11 cellular contexts compared by ENCODE assay signal in the genomic region with DNA sequence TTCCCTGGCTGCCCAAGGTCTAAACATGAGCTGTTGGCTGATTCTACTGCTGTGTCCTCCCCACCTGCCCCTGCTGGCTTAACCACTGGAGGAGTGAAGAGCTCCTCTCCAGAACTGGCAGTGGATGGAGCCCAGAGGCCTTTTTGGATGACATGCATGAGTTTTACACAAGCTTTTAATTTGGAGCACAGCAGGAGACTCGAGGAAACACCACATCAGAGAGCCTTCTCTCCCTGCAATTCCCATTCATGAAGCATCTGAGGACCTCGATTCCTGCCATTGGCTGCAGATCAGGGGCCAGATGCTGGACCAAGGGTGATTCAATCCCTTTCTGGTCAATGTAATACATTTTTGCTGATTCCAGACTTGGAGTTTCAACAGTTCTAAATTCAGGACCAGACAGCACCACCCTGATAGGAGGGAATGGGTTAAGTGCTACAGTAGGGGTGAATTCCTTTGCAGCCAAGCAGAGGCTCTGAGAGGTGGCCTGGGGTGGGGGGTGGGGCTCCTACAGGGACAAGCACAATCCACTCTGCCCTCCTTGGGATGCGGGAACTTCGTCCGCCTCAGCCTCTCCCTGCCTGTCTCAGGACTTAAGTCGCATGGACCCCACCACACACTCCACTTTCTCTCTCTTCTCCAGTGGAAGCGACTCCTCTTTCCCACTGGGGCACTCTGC. TPM values are rescaled to one million over a fixed set of nuclear protein-coding genes. Genes with fewer than 3 reads are reported as not detected.
DNase-seq lines count a peak whose midpoint lies in the region; ATAC-seq and TF ChIP-seq lines count a peak whose summit lies in the region.
"Had no signal": no experiment of that assay in that cellular context is flagged by ENCODE, and none has a peak within 500 bp of the region (broad histone marks: within the 10 kb centered on the region; RNA-seq: fewer than 3 reads in every experiment).

No MANE protein-coding gene starts in this region.

- H3K4me3 ChIP-seq in SJSA1 (peak overlapping the region; percentile 22; the same call in 1 of the 2 replicates), fibroblast of pulmonary artery (replicated peaks; ENCODE audit: low read depth, low read length) (no peak overlapping the region), gastrocnemius medialis (no peak overlapping the region)

- intact Hi-C loops in gastrocnemius medialis (cut with DNase I; ENCODE audit: low total_unique reads), result no loop called here

- H3K9me3 ChIP-seq in SJSA1 (replicated peaks) (no peaks in the 10 kb centered on the region), gastrocnemius medialis (no peaks in the 10 kb centered on the region)

- TF ChIP-seq CTCF in fibroblast of pulmonary artery (IDR thresholded peaks at IDR 0.05; ENCODE audit: low read length, missing control alignments) (no peak), gastrocnemius medialis (IDR thresholded peaks at IDR 0.05 in 4 of 5, conservative IDR thresholded peaks at IDR 0.05 in 1 of 5) (no peak)

- peaks cover 34% of the 10 kb centered on the region for H3K4me1 ChIP-seq in SJSA1 (replicated peaks)
- peaks cover 0 to 11% of the 10 kb centered on the region in 2 donors for H3K4me1 ChIP-seq in gastrocnemius medialis

- H3K27me3 ChIP-seq in SJSA1 (replicated peaks) (no peaks in the 10 kb centered on the region), gastrocnemius medialis (peaks cover 0 to 8% (median 0%) of the 10 kb centered on the region in 3 donors)

- peak overlapping the region; percentile 93 for H3K27ac ChIP-seq in SJSA1
- H3K27ac ChIP-seq in gastrocnemius medialis, result peak overlapping the region in 3 of 4 donors; percentile 31 to 72 (median 45)
- H3K27ac ChIP-seq: WERI-Rb-1 had no signal

- in situ Hi-C loops in gastrocnemius medialis (cut with MboI; ENCODE audit: low sequenced_read_pairs in 4 of 4), result no loop called here

- H3K36me3 ChIP-seq in SJSA1 (no peaks in the 10 kb centered on the region), gastrocnemius medialis (no peaks in the 10 kb centered on the region)
- H3K36me3 ChIP-seq: WERI-Rb-1 had no signal

- ATAC-seq in gastrocnemius medialis, result peak; percentile 12 to 14
- ATAC-seq in HG02970 (IDR thresholded peaks at IDR 0.05; ENCODE audit: low FRiP score, unreplicated experiment), result no peak

- DNase-seq in AG20443 (ENCODE audit: low spot score) (peak; percentile 73), SJSA1 (ENCODE audit: low read depth in 1 of 2, low spot score in 2 of 2) (no peak), fibroblast of pulmonary artery (ENCODE audit: low read depth) (peak; percentile 37), gastrocnemius medialis (no peak), NAMALWA (ENCODE audit: low spot score) (no peak), activated T-cell treated with anti-CD3 and anti-CD28 coated beads for 4 hours (no peak)
- no peak for DNase-seq in activated CD8-positive, alpha-beta memory T cell treated with anti-CD3 and anti-CD28 coated beads for 24 hours
- DNase-seq: CD8-positive, alpha-beta memory T cell; KBM-7; WERI-Rb-1 had no signal

- no peak for TF ChIP-seq POLR2A in gastrocnemius medialis (IDR thresholded peaks at IDR 0.05)

RNA-seq across cellular contexts. Expression of a gene that starts 0.6 kb away (rescaled TPM):
- total RNA-seq in SJSA1 (2014; rRNA removed; shearing (Covaris generic)), result 0.39 and 0.53 TPM in 2 replicates
- not detected for total RNA-seq in gastrocnemius medialis
- total RNA-seq: CD8-positive, alpha-beta memory T cell had no signal

RNA-seq across cellular contexts. Expression of a gene that starts 1.6 kb away (rescaled TPM):
- total RNA-seq in SJSA1 (2014; rRNA removed; shearing (Covaris generic)), result not detected in 2 replicates
- total RNA-seq in gastrocnemius medialis, result not detected
- total RNA-seq: CD8-positive, alpha-beta memory T cell had no signal

RNA-seq across cellular contexts. Expression of a gene that starts 6.2 kb away (rescaled TPM):
- total RNA-seq in SJSA1 (2014; rRNA removed; shearing (Covaris generic)), result not detected in 2 replicates
- total RNA-seq in gastrocnemius medialis, result not detected
- total RNA-seq: CD8-positive, alpha-beta memory T cell had no signal

RNA-seq across cellular contexts. Expression of a gene that starts 24.9 kb away (rescaled TPM):
- total RNA-seq in SJSA1 (2014; rRNA removed; shearing (Covaris generic)), result not detected in 2 replicates
- total RNA-seq in gastrocnemius medialis, result not detected
- total RNA-seq: CD8-positive, alpha-beta memory T cell had no signal

RNA-seq across cellular contexts. Expression of a gene that starts 43.6 kb away (rescaled TPM):
- total RNA-seq in SJSA1 (2014; rRNA removed; shearing (Covaris generic)), result 35.1 and 39.2 TPM in 2 replicates
- total RNA-seq in gastrocnemius medialis, result 10 to 100 TPM in 1 of 4 donors, 1 to 10 TPM in 3; 4.9 to 34.3 (median 7.7) TPM

Comparison
In these comparisons a context has a peak if more than half of its experiments do, and no peak if none do; other contexts are left out.
1. DNase-seq: peak in AG20443 (single experiment) and fibroblast of pulmonary artery (single experiment); none in SJSA1 (0 of 2), gastrocnemius medialis (0 of 2), NAMALWA (single experiment), activated T-cell treated with anti-CD3 and anti-CD28 coated beads for 4 hours (single experiment) and activated CD8-positive, alpha-beta memory T cell treated with anti-CD3 and anti-CD28 coated beads for 24 hours (single experiment).